In genomic region chr6:51678905-51679620, GRCh38 we compare ENCODE assay signal across 12 cellular contexts.
DNase-seq lines count a peak whose midpoint lies in the region; ATAC-seq, FAIRE-seq and TF ChIP-seq lines count a peak whose summit lies in the region.
"Had no signal": no experiment of that assay in that cellular context is flagged by ENCODE, and none has a peak within 500 bp of the region (broad histone marks: within the 10 kb centered on the region; RNA-seq: fewer than 3 reads in every experiment).

No MANE protein-coding gene starts in this region.

- no peak for FAIRE-seq in H54 (lab: Jason Lieb, UNC)

- H3K36me3 ChIP-seq in heart left ventricle, result no peaks in the 10 kb centered on the region
- no peaks in the 10 kb centered on the region for H3K36me3 ChIP-seq in tibial nerve
- H3K36me3 ChIP-seq: ovary had no signal

- H3K27me3 Mint-ChIP-seq in activated CD4-positive, alpha-beta T cell treated with anti-CD3 and anti-CD28 coated beads, Interleukin-2, amount 10 ng/mL, durations not matched to agents 24 days and 14 days, result no peaks in the 10 kb centered on the region

- H3K27ac Mint-ChIP-seq in activated CD4-positive, alpha-beta T cell treated with anti-CD3 and anti-CD28 coated beads, Interleukin-2, amount 10 ng/mL, durations not matched to agents 24 days and 14 days, result no peak overlapping the region

- ATAC-seq in GM18505 (IDR thresholded peaks at IDR 0.05; ENCODE audit: unreplicated experiment) (peak; percentile 79), GM21529 (IDR thresholded peaks at IDR 0.05; ENCODE audit: unreplicated experiment) (peak; percentile 77), HG03460 (IDR thresholded peaks at IDR 0.05; ENCODE audit: unreplicated experiment) (peak; percentile 72), heart left ventricle (peak; percentile 92 to 96 (median 94))

- H3K36me3 Mint-ChIP-seq in activated CD4-positive, alpha-beta T cell treated with anti-CD3 and anti-CD28 coated beads, Interleukin-2, amount 10 ng/mL, durations not matched to agents 24 days and 14 days (ENCODE audit: low read depth), result no peaks in the 10 kb centered on the region

- no peak for TF ChIP-seq CTCF in heart left ventricle (IDR thresholded peaks at IDR 0.05)
- no peak for TF ChIP-seq CTCF in tibial nerve (IDR thresholded peaks at IDR 0.05)

- H3K4me3 ChIP-seq in heart left ventricle (no peak overlapping the region), tibial nerve (no peak overlapping the region)
- H3K4me3 ChIP-seq: hepatocyte, ovary had no signal

- intact Hi-C loops in heart left ventricle (cut with DNase I), result no loop called here
- intact Hi-C loops in activated CD4-positive, alpha-beta T cell treated with anti-CD3 and anti-CD28 coated beads, Interleukin-2, amount 10 ng/mL, durations not matched to agents 24 days and 14 days (cut with micrococcal nuclease), result no loop called here

- H3K9me3 ChIP-seq in heart left ventricle (peaks cover 0 to 5% (median 0%) of the 10 kb centered on the region in 12 donors), tibial nerve (no peaks in the 10 kb centered on the region)
- H3K9me3 ChIP-seq: ovary had no signal

- no peak overlapping the region for H3K4me3 Mint-ChIP-seq in activated CD4-positive, alpha-beta T cell treated with anti-CD3 and anti-CD28 coated beads, Interleukin-2, amount 10 ng/mL, durations not matched to agents 24 days and 14 days

- no peaks in the 10 kb centered on the region for H3K9me3 Mint-ChIP-seq in activated CD4-positive, alpha-beta T cell treated with anti-CD3 and anti-CD28 coated beads, Interleukin-2, amount 10 ng/mL, durations not matched to agents 24 days and 14 days

- H3K4me1 ChIP-seq in heart left ventricle (peaks cover 0 to 10% (median 0%) of the 10 kb centered on the region in 12 donors), tibial nerve (peaks cover 0 to 3% (median 0%) of the 10 kb centered on the region in 4 donors)

- no peak for TF ChIP-seq EP300 in tibial nerve (IDR thresholded peaks at IDR 0.05)

- H3K4me1 Mint-ChIP-seq in activated CD4-positive, alpha-beta T cell treated with anti-CD3 and anti-CD28 coated beads, Interleukin-2, amount 10 ng/mL, durations not matched to agents 24 days and 14 days, result no peaks in the 10 kb centered on the region

- H3K27ac ChIP-seq in heart left ventricle (peak overlapping the region in 9 of 12 donors; percentile 23 to 73 (median 47)), tibial nerve (no peak overlapping the region)
- H3K27ac ChIP-seq: hepatocyte, ovary had no signal

- TF ChIP-seq POLR2A in GM18505 (IDR thresholded peaks at IDR 0.05; ENCODE audit: borderline replicate concordance, extremely low read depth, insufficient read depth, insufficient read length) (no peak), heart left ventricle (IDR thresholded peaks at IDR 0.05) (no peak), tibial nerve (IDR thresholded peaks at IDR 0.05) (no peak), H54 (IDR thresholded peaks at IDR 0.05; ENCODE audit: low read depth, low read length) (no peak)

- DNase-seq in heart left ventricle (peak in 3 of 5 donors; percentile 9 to 26 (median 21)), tibial nerve (ENCODE audit: low spot score in 2 of 2) (no peak), H54 (ENCODE audit: insufficient read length, low spot score) (no peak), putamen (ENCODE audit: low spot score) (no peak)
- DNase-seq in activated CD4-positive, alpha-beta T cell treated with anti-CD3 and anti-CD28 coated beads, Interleukin-2, amount 10 ng/mL, durations not matched to agents 24 days and 14 days, result no peak
- DNase-seq: activated CD4-positive, alpha-beta T cell treated with anti-CD3 and anti-CD28 coated beads for 48 hours; NCI-H524 treated with DMSO at 0.1 percent for 48 hours; ovary had no signal

- no peaks in the 10 kb centered on the region for H3K27me3 ChIP-seq in heart left ventricle
- H3K27me3 ChIP-seq in tibial nerve, result no peaks in the 10 kb centered on the region
- H3K27me3 ChIP-seq: hepatocyte, ovary had no signal

- 24 to 34% (median 28%) methylated on average over 5 of the region's 5 CpGs for WGBS in heart left ventricle, 4 donors
- 54 to 55% methylated on average over 5 of the region's 5 CpGs for WGBS in tibial nerve, 2 donors

Comparison
In these comparisons a context has a peak if more than half of its experiments do, and no peak if none do; other contexts are left out.
1. DNase-seq: peak in heart left ventricle (3 of 5); none in activated CD4-positive, alpha-beta T cell treated with anti-CD3 and anti-CD28 coated beads, Interleukin-2, amount 10 ng/mL, durations not matched to agents 24 days and 14 days (single experiment), tibial nerve (0 of 2), H54 (single experiment) and putamen (single experiment).
2. H3K27ac ChIP-seq: peak in heart left ventricle (9 of 12); none in tibial nerve (0 of 4).
3. Peak in every context shown above with its lines, with median percentiles within 50 percentile points of each other: ATAC-seq.